In the genomic region with DNA sequence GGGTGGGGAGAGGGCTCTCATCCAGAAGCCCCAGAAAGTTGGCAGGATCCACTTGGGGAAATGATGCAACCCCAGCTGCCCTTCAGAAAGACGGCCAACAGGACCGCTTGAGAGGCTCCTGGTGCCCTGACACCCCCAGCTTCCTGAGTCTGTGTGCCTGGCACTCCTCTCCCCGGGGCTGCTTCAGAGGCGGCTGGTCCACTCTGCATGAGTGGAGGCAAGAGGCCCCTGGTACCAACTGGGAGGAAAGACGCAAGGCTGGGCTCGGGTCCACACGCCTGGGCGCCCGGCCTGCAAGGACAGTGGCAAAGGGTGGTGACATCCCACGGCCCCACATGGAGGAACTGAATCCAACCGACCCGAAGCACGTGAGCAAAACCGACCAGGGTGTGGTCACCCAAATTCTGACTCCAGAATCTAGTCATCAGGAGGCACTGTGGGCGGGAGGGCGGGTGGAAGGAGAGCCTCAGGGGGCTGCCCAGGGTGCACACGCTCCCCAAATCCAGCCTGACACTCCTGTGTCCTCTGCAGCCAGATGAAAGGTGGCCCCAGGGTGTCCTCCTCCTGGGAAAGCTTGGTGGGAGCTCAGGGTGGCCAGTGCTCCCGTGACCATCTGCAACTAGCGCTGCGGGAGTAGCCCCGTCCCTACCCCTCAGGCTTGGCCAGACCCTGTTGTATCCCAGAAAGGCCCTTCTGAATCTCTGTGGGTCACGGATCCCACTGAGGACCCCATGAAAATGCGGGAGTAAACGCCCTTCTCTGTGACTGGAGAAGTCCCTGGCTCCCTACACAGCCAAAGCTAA, we compare ENCODE assay signal across 6 cellular contexts. TPM values are rescaled to one million over a fixed set of nuclear protein-coding genes. Genes with fewer than 3 reads are reported as not detected.
DNase-seq lines count a peak whose midpoint lies in the region; ATAC-seq, FAIRE-seq and TF ChIP-seq lines count a peak whose summit lies in the region.

No MANE protein-coding gene starts in this region.

- peaks cover 16% of the 10 kb centered on the region for H3K36me3 Mint-ChIP-seq in activated CD4-positive, alpha-beta memory T cell treated with anti-CD3 and anti-CD28 coated beads for 36 hours

- H3K4me1 ChIP-seq in HepG2 (ENCODE audit: insufficient read depth, low read length): peaks cover 21% of the 10 kb centered on the region

- H4K20me1 ChIP-seq in HepG2 (ENCODE audit: insufficient read depth, low read length): no peaks in the 10 kb centered on the region

- FAIRE-seq in HepG2 (lab: Jason Lieb, UNC): no peak

- no peak for ATAC-seq in HepG2
- ATAC-seq in HG03135 (IDR thresholded peaks at IDR 0.05; ENCODE audit: unreplicated experiment): no peak
- no peak for ATAC-seq in GM21447 (IDR thresholded peaks at IDR 0.05; ENCODE audit: unreplicated experiment)

- POLR2A ChIA-PET in activated CD4-positive, alpha-beta memory T cell treated with anti-CD3 and anti-CD28 coated beads for 36 hours (lab: Charles Lee): no interaction called here
- POLR2A ChIA-PET in HepG2 (lab: Yijun Ruan, JAX): no interaction called here

- no peak for TF ChIP-seq EP300 in HepG2 (IDR thresholded peaks at IDR 0.05; ENCODE audit: low read depth in 2 of 2, low read length in 2 of 2)
- TF ChIP-seq EP300 in HepG2 (CRISPR knock-in tag; IDR thresholded peaks at IDR 0.05; ENCODE audit: borderline replicate concordance): no peak

- in situ Hi-C loops in HepG2 (cut with HindIII; ENCODE audit: extremely low pct_ligation_motif_present, low pct_unique_long_range_greater_than_20kb): no loop called here

- 97% methylated on average over 17 of the region's 24 CpGs for WGBS in HepG2 (ENCODE audit: low lambda C conversion rate)

- BruUV-seq in HepG2 (replicated peaks; lab: Mats Ljungman, UMichigan): no TSS peak

- CTCF ChIA-PET in activated CD4-positive, alpha-beta memory T cell treated with anti-CD3 and anti-CD28 coated beads for 36 hours (lab: Charles Lee): interaction anchor here (0.9 to 2.3 kb wide), 2 partner anchors 53 to 55 kb away, joined by 3 to 9 read pairs; no protein-coding TSS in a partner anchor
- CTCF ChIA-PET in HepG2 (lab: Yijun Ruan, JAX; ENCODE audit: low intra/inter-chr PET ratio, low total read pairs): no interaction called here

- H3K9me3 ChIP-seq in HepG2 (ENCODE audit: low read length): no peaks in the 10 kb centered on the region

- H3K27ac Mint-ChIP-seq in activated CD4-positive, alpha-beta memory T cell treated with anti-CD3 and anti-CD28 coated beads for 36 hours: peak overlapping the region; percentile 23

- intact Hi-C loops in activated CD4-positive, alpha-beta memory T cell treated with anti-CD3 and anti-CD28 coated beads for 36 hours (cut with micrococcal nuclease): no loop called here
- intact Hi-C loops in HepG2 (cut with micrococcal nuclease; ENCODE audit: unreplicated experiment): no loop called here

- H3K4me3 Mint-ChIP-seq in activated CD4-positive, alpha-beta memory T cell treated with anti-CD3 and anti-CD28 coated beads for 36 hours: peak overlapping the region; percentile 45

- H2AFZ ChIP-seq in HepG2 (ENCODE audit: low read length): no peak overlapping the region

- no peak overlapping the region for H3K27ac ChIP-seq in HepG2 (ENCODE audit: extremely low read length, insufficient read depth, low read length)

- H3K4me1 Mint-ChIP-seq in activated CD4-positive, alpha-beta memory T cell treated with anti-CD3 and anti-CD28 coated beads for 36 hours (ENCODE audit: low read depth): peaks cover 27% of the 10 kb centered on the region

- no peak overlapping the region for H3K9ac ChIP-seq in HepG2 (ENCODE audit: insufficient read depth, low read depth, low read length)

- TF ChIP-seq CTCF in HepG2 (CRISPR knock-in tag; IDR thresholded peaks at IDR 0.05): no peak

- TF ChIP-seq RAD21 in HepG2 (CRISPR knock-in tag; IDR thresholded peaks at IDR 0.05): no peak

- no peaks in the 10 kb centered on the region for H3K9me3 Mint-ChIP-seq in activated CD4-positive, alpha-beta memory T cell treated with anti-CD3 and anti-CD28 coated beads for 36 hours

- H3K36me3 ChIP-seq in HepG2 (replicated peaks in 1 of 2; ENCODE audit: control insufficient read depth in 1 of 2, insufficient read depth in 2 of 2, low read length in 2 of 2): peaks cover 24 to 41% of the 10 kb centered on the region in 2 experiments

- no peak; a peak in 1 of 4 replicates for TF ChIP-seq POLR2A in HepG2 (IDR thresholded peaks at IDR 0.05; ENCODE audit: insufficient read depth in 1 of 2, low read depth in 2 of 2, low read length in 2 of 2)

- no peak overlapping the region for H3K4me3 ChIP-seq in HepG2 (replicated peaks in 1 of 3; ENCODE audit: insufficient read depth in 1 of 3, low read depth in 2 of 3, low read length in 3 of 3)

- H3K4me2 ChIP-seq in HepG2 (ENCODE audit: low read depth, low read length): no peak overlapping the region

- no peaks in the 10 kb centered on the region for H3K27me3 ChIP-seq in HepG2 (ENCODE audit: control insufficient read depth in 1 of 2, insufficient read depth in 2 of 2, low read length in 2 of 2)

- DNase-seq in GM03348 (ENCODE audit: low spot score) (peak; percentile 81), HepG2 (ENCODE audit: low spot score) (no peak), HuH-7.5 (ENCODE audit: low spot score) (no peak)
- DNase-seq in activated CD4-positive, alpha-beta memory T cell treated with anti-CD3 and anti-CD28 coated beads for 36 hours: peak; percentile 73

- H3K79me2 ChIP-seq in HepG2 (ENCODE audit: insufficient read depth, low read length): peaks cover 28% of the 10 kb centered on the region

- no peaks in the 10 kb centered on the region for H3K27me3 Mint-ChIP-seq in activated CD4-positive, alpha-beta memory T cell treated with anti-CD3 and anti-CD28 coated beads for 36 hours

RNA-seq across cellular contexts. Expression of a gene that starts 3.7 kb away (rescaled TPM):
- 100 to 1,000 TPM; 127 to 134 TPM for total RNA-seq in activated CD4-positive, alpha-beta memory T cell treated with anti-CD3 and anti-CD28 coated beads for 36 hours
- 74.1 and 81.3 TPM in 2 replicates for total RNA-seq in HepG2 (2016; rRNA removed; fragmentation: Illumina TruSeq; extraction: Trizol)
- 28.3 and 31.4 TPM in 2 replicates for total RNA-seq in HepG2 (2016; cell fraction: cytosol; rRNA removed; fragmentation: Illumina TruSeq; extraction: Trizol; ENCODE audit: low read depth)
- 73.0 and 77.2 TPM in 2 replicates for total RNA-seq in HepG2 (2016; cell fraction: insoluble cytoplasmic fraction; rRNA removed; fragmentation: Illumina TruSeq; extraction: Trizol)
- total RNA-seq in HepG2 (2016; cell fraction: membrane; rRNA removed; fragmentation: Illumina TruSeq; extraction: Trizol): 30.6 and 37.6 TPM in 2 replicates
- 39.1 and 43.2 TPM in 2 replicates for total RNA-seq in HepG2 (2016; cell fraction: nucleus; rRNA removed; fragmentation: Illumina TruSeq; extraction: Trizol)
- 36.0 and 51.4 TPM in 2 replicates for polyA plus RNA-seq in HepG2 (2011; rRNA removed)
- 30.1 and 56.0 TPM in 2 replicates for polyA plus RNA-seq in HepG2 (2011; cell fraction: cytosol; rRNA removed)
- 135 and 166 TPM in 2 replicates for polyA plus RNA-seq in HepG2 (2011; cell fraction: nucleus; rRNA removed)
- polyA plus RNA-seq in HepG2 (2012): 42.4 and 61.5 TPM in 2 replicates
- polyA plus RNA-seq in HepG2 (2016; cell fraction: cytosol; fragmentation: Illumina TruSeq; extraction: Trizol; ENCODE audit: low read depth): 14.2 and 15.8 TPM in 2 replicates
- 62.8 and 84.3 TPM in 2 replicates for polyA plus RNA-seq in HepG2 (2016; cell fraction: insoluble cytoplasmic fraction; fragmentation: Illumina TruSeq; extraction: Trizol; ENCODE audit: low read depth)
- polyA plus RNA-seq in HepG2 (2016; cell fraction: membrane; fragmentation: Illumina TruSeq; extraction: Trizol; ENCODE audit: low read depth): 21.1 and 22.9 TPM in 2 replicates
- 61.8 and 67.0 TPM in 2 replicates for polyA plus RNA-seq in HepG2 (2016; cell fraction: nucleus; fragmentation: Illumina TruSeq; extraction: Trizol; ENCODE audit: insufficient read depth, low read depth)
- 72.2 and 124 TPM in 2 replicates for polyA minus RNA-seq in HepG2 (2011; rRNA and poly(A)+ RNA removed; ENCODE audit: low replicate concordance)
- 42.7 and 46.3 TPM in 2 replicates for polyA minus RNA-seq in HepG2 (2011; cell fraction: cytosol; rRNA and poly(A)+ RNA removed)
- polyA minus RNA-seq in HepG2 (2011; cell fraction: nucleus; rRNA and poly(A)+ RNA removed): 49.1 and 49.3 TPM in 2 replicates

RNA-seq across cellular contexts. Expression of a gene that starts 32.0 kb away (rescaled TPM):
- 10 to 100 TPM; 39.8 to 42.0 TPM for total RNA-seq in activated CD4-positive, alpha-beta memory T cell treated with anti-CD3 and anti-CD28 coated beads for 36 hours
- total RNA-seq in HepG2 (2016; rRNA removed; fragmentation: Illumina TruSeq; extraction: Trizol): 47.5 and 50.0 TPM in 2 replicates
- 97.1 and 126 TPM in 2 replicates for total RNA-seq in HepG2 (2016; cell fraction: cytosol; rRNA removed; fragmentation: Illumina TruSeq; extraction: Trizol; ENCODE audit: low read depth)
- 35.7 and 53.4 TPM in 2 replicates for total RNA-seq in HepG2 (2016; cell fraction: insoluble cytoplasmic fraction; rRNA removed; fragmentation: Illumina TruSeq; extraction: Trizol)
- 106 and 128 TPM in 2 replicates for total RNA-seq in HepG2 (2016; cell fraction: membrane; rRNA removed; fragmentation: Illumina TruSeq; extraction: Trizol)
- 23.1 and 23.7 TPM in 2 replicates for total RNA-seq in HepG2 (2016; cell fraction: nucleus; rRNA removed; fragmentation: Illumina TruSeq; extraction: Trizol)
- polyA plus RNA-seq in HepG2 (2011; rRNA removed): 32.9 TPM in 2 replicates
- polyA plus RNA-seq in HepG2 (2011; cell fraction: cytosol; rRNA removed): 29.5 and 42.1 TPM in 2 replicates
- 62.4 and 65.1 TPM in 2 replicates for polyA plus RNA-seq in HepG2 (2011; cell fraction: nucleus; rRNA removed)
- polyA plus RNA-seq in HepG2 (2012): 15.4 and 32.7 TPM in 2 replicates
- polyA plus RNA-seq in HepG2 (2016; cell fraction: cytosol; fragmentation: Illumina TruSeq; extraction: Trizol; ENCODE audit: low read depth): 120 and 151 TPM in 2 replicates
- polyA plus RNA-seq in HepG2 (2016; cell fraction: insoluble cytoplasmic fraction; fragmentation: Illumina TruSeq; extraction: Trizol; ENCODE audit: low read depth): 33.8 and 38.7 TPM in 2 replicates
- 96.2 and 121 TPM in 2 replicates for polyA plus RNA-seq in HepG2 (2016; cell fraction: membrane; fragmentation: Illumina TruSeq; extraction: Trizol; ENCODE audit: low read depth)
- 47.3 and 47.4 TPM in 2 replicates for polyA plus RNA-seq in HepG2 (2016; cell fraction: nucleus; fragmentation: Illumina TruSeq; extraction: Trizol; ENCODE audit: insufficient read depth, low read depth)
- 29.8 and 71.6 TPM in 2 replicates for polyA minus RNA-seq in HepG2 (2011; rRNA and poly(A)+ RNA removed; ENCODE audit: low replicate concordance)
- polyA minus RNA-seq in HepG2 (2011; cell fraction: cytosol; rRNA and poly(A)+ RNA removed): 8.5 and 9.0 TPM in 2 replicates
- polyA minus RNA-seq in HepG2 (2011; cell fraction: nucleus; rRNA and poly(A)+ RNA removed): 5.8 and 11.4 TPM in 2 replicates

RNA-seq across cellular contexts. Expression of a gene that starts 33.9 kb away (rescaled TPM):
- 1 to 10 TPM; 1.3 to 1.6 TPM for total RNA-seq in activated CD4-positive, alpha-beta memory T cell treated with anti-CD3 and anti-CD28 coated beads for 36 hours
- 0.08 and 0.11 TPM in 2 replicates for total RNA-seq in HepG2 (2016; rRNA removed; fragmentation: Illumina TruSeq; extraction: Trizol)
- total RNA-seq in HepG2 (2016; cell fraction: cytosol; rRNA removed; fragmentation: Illumina TruSeq; extraction: Trizol; ENCODE audit: low read depth): 0.10 TPM in 1 of 2 replicates, not detected in the other
- 0.09 TPM in 2 replicates for total RNA-seq in HepG2 (2016; cell fraction: insoluble cytoplasmic fraction; rRNA removed; fragmentation: Illumina TruSeq; extraction: Trizol)
- total RNA-seq in HepG2 (2016; cell fraction: membrane; rRNA removed; fragmentation: Illumina TruSeq; extraction: Trizol): 0.06 and 0.07 TPM in 2 replicates
- not detected in 2 replicates for total RNA-seq in HepG2 (2016; cell fraction: nucleus; rRNA removed; fragmentation: Illumina TruSeq; extraction: Trizol)
- 0.29 and 0.46 TPM in 2 replicates for polyA plus RNA-seq in HepG2 (2011; rRNA removed)
- 0.21 and 0.22 TPM in 2 replicates for polyA plus RNA-seq in HepG2 (2011; cell fraction: cytosol; rRNA removed)
- polyA plus RNA-seq in HepG2 (2011; cell fraction: nucleus; rRNA removed): 3.4 and 3.8 TPM in 2 replicates
- 0.34 and 0.59 TPM in 2 replicates for polyA plus RNA-seq in HepG2 (2012)
- 0.05 TPM in 1 of 2 replicates, not detected in the other for polyA plus RNA-seq in HepG2 (2016; cell fraction: cytosol; fragmentation: Illumina TruSeq; extraction: Trizol; ENCODE audit: low read depth)
- 0.19 TPM in 1 of 2 replicates, not detected in the other for polyA plus RNA-seq in HepG2 (2016; cell fraction: insoluble cytoplasmic fraction; fragmentation: Illumina TruSeq; extraction: Trizol; ENCODE audit: low read depth)
- polyA plus RNA-seq in HepG2 (2016; cell fraction: membrane; fragmentation: Illumina TruSeq; extraction: Trizol; ENCODE audit: low read depth): 0.10 TPM in 1 of 2 replicates, not detected in the other
- polyA plus RNA-seq in HepG2 (2016; cell fraction: nucleus; fragmentation: Illumina TruSeq; extraction: Trizol; ENCODE audit: insufficient read depth, low read depth): 0.37 and 0.44 TPM in 2 replicates
- polyA minus RNA-seq in HepG2 (2011; rRNA and poly(A)+ RNA removed; ENCODE audit: low replicate concordance): 0.20 and 0.56 TPM in 2 replicates
- polyA minus RNA-seq in HepG2 (2011; cell fraction: cytosol; rRNA and poly(A)+ RNA removed): 0.30 TPM in 1 of 2 replicates, not detected in the other
- 0.37 and 0.64 TPM in 2 replicates for polyA minus RNA-seq in HepG2 (2011; cell fraction: nucleus; rRNA and poly(A)+ RNA removed)

RNA-seq across cellular contexts. Expression of a gene that starts 53.3 kb away (rescaled TPM):
- 10 to 100 TPM; 15.0 to 16.7 TPM for total RNA-seq in activated CD4-positive, alpha-beta memory T cell treated with anti-CD3 and anti-CD28 coated beads for 36 hours
- 11.3 and 21.7 TPM in 2 replicates for total RNA-seq in HepG2 (2016; rRNA removed; fragmentation: Illumina TruSeq; extraction: Trizol)
- 5.6 and 7.0 TPM in 2 replicates for total RNA-seq in HepG2 (2016; cell fraction: cytosol; rRNA removed; fragmentation: Illumina TruSeq; extraction: Trizol; ENCODE audit: low read depth)
- total RNA-seq in HepG2 (2016; cell fraction: insoluble cytoplasmic fraction; rRNA removed; fragmentation: Illumina TruSeq; extraction: Trizol): 8.4 and 25.4 TPM in 2 replicates
- 10.9 and 11.3 TPM in 2 replicates for total RNA-seq in HepG2 (2016; cell fraction: membrane; rRNA removed; fragmentation: Illumina TruSeq; extraction: Trizol)
- 23.2 and 23.3 TPM in 2 replicates for total RNA-seq in HepG2 (2016; cell fraction: nucleus; rRNA removed; fragmentation: Illumina TruSeq; extraction: Trizol)
- 26.4 and 37.6 TPM in 2 replicates for polyA plus RNA-seq in HepG2 (2011; rRNA removed)
- polyA plus RNA-seq in HepG2 (2011; cell fraction: cytosol; rRNA removed): 28.3 and 34.4 TPM in 2 replicates
- polyA plus RNA-seq in HepG2 (2011; cell fraction: nucleus; rRNA removed): 151 and 168 TPM in 2 replicates
- 19.9 and 35.5 TPM in 2 replicates for polyA plus RNA-seq in HepG2 (2012)
- polyA plus RNA-seq in HepG2 (2016; cell fraction: cytosol; fragmentation: Illumina TruSeq; extraction: Trizol; ENCODE audit: low read depth): 5.4 and 6.0 TPM in 2 replicates
- polyA plus RNA-seq in HepG2 (2016; cell fraction: insoluble cytoplasmic fraction; fragmentation: Illumina TruSeq; extraction: Trizol; ENCODE audit: low read depth): 11.4 and 12.9 TPM in 2 replicates
- 9.5 and 10.3 TPM in 2 replicates for polyA plus RNA-seq in HepG2 (2016; cell fraction: membrane; fragmentation: Illumina TruSeq; extraction: Trizol; ENCODE audit: low read depth)
- polyA plus RNA-seq in HepG2 (2016; cell fraction: nucleus; fragmentation: Illumina TruSeq; extraction: Trizol; ENCODE audit: insufficient read depth, low read depth): 59.3 and 60.5 TPM in 2 replicates
- 43.0 and 66.5 TPM in 2 replicates for polyA minus RNA-seq in HepG2 (2011; rRNA and poly(A)+ RNA removed; ENCODE audit: low replicate concordance)
- polyA minus RNA-seq in HepG2 (2011; cell fraction: cytosol; rRNA and poly(A)+ RNA removed): 20.3 and 23.7 TPM in 2 replicates
- polyA minus RNA-seq in HepG2 (2011; cell fraction: nucleus; rRNA and poly(A)+ RNA removed): 28.6 and 30.4 TPM in 2 replicates

RNA-seq across cellular contexts. Expression of a gene that starts 57.2 kb away (rescaled TPM):
- 1 to 10 TPM; 3.1 to 3.9 TPM for total RNA-seq in activated CD4-positive, alpha-beta memory T cell treated with anti-CD3 and anti-CD28 coated beads for 36 hours
- 0.25 and 1.1 TPM in 2 replicates for total RNA-seq in HepG2 (2016; rRNA removed; fragmentation: Illumina TruSeq; extraction: Trizol)
- total RNA-seq in HepG2 (2016; cell fraction: cytosol; rRNA removed; fragmentation: Illumina TruSeq; extraction: Trizol; ENCODE audit: low read depth): 0.40 and 0.44 TPM in 2 replicates
- total RNA-seq in HepG2 (2016; cell fraction: insoluble cytoplasmic fraction; rRNA removed; fragmentation: Illumina TruSeq; extraction: Trizol): 0.45 and 1.1 TPM in 2 replicates
- total RNA-seq in HepG2 (2016; cell fraction: membrane; rRNA removed; fragmentation: Illumina TruSeq; extraction: Trizol): 0.79 and 1.3 TPM in 2 replicates
- total RNA-seq in HepG2 (2016; cell fraction: nucleus; rRNA removed; fragmentation: Illumina TruSeq; extraction: Trizol): 1.3 and 1.7 TPM in 2 replicates
- 3.1 and 3.6 TPM in 2 replicates for polyA plus RNA-seq in HepG2 (2011; rRNA removed)
- 1.1 and 2.2 TPM in 2 replicates for polyA plus RNA-seq in HepG2 (2011; cell fraction: cytosol; rRNA removed)
- 50.0 and 60.4 TPM in 2 replicates for polyA plus RNA-seq in HepG2 (2011; cell fraction: nucleus; rRNA removed)
- 1.3 and 1.4 TPM in 2 replicates for polyA plus RNA-seq in HepG2 (2012)
- polyA plus RNA-seq in HepG2 (2016; cell fraction: cytosol; fragmentation: Illumina TruSeq; extraction: Trizol; ENCODE audit: low read depth): 0.53 and 0.78 TPM in 2 replicates
- 0.42 and 0.68 TPM in 2 replicates for polyA plus RNA-seq in HepG2 (2016; cell fraction: insoluble cytoplasmic fraction; fragmentation: Illumina TruSeq; extraction: Trizol; ENCODE audit: low read depth)
- polyA plus RNA-seq in HepG2 (2016; cell fraction: membrane; fragmentation: Illumina TruSeq; extraction: Trizol; ENCODE audit: low read depth): 0.96 and 1.2 TPM in 2 replicates
- 3.7 and 5.0 TPM in 2 replicates for polyA plus RNA-seq in HepG2 (2016; cell fraction: nucleus; fragmentation: Illumina TruSeq; extraction: Trizol; ENCODE audit: insufficient read depth, low read depth)
- polyA minus RNA-seq in HepG2 (2011; rRNA and poly(A)+ RNA removed; ENCODE audit: low replicate concordance): 0.51 and 0.96 TPM in 2 replicates
- 0.88 and 1.4 TPM in 2 replicates for polyA minus RNA-seq in HepG2 (2011; cell fraction: cytosol; rRNA and poly(A)+ RNA removed)
- polyA minus RNA-seq in HepG2 (2011; cell fraction: nucleus; rRNA and poly(A)+ RNA removed): 2.6 and 3.1 TPM in 2 replicates

Comparison
In these comparisons a context has a peak if more than half of its experiments do, and no peak if none do; other contexts are left out.
1. DNase-seq: peak in GM03348 (single experiment) and activated CD4-positive, alpha-beta memory T cell treated with anti-CD3 and anti-CD28 coated beads for 36 hours (single experiment); none in HepG2 (single experiment) and HuH-7.5 (single experiment).